Comparison of ENCODE assay signal across 8 cellular contexts in genomic region chr3:157248590-157249425, GRCh38.
DNase-seq lines count a peak whose midpoint lies in the region; ATAC-seq and TF ChIP-seq lines count a peak whose summit lies in the region.

No MANE protein-coding gene starts in this region.

- H3K9ac ChIP-seq in MM.1S (ENCODE audit: low read length) (no peak overlapping the region), mammary epithelial cell (ENCODE audit: insufficient read depth, low read length) (no peak overlapping the region)

- no peaks in the 10 kb centered on the region for H3F3A ChIP-seq in MM.1S (ENCODE audit: insufficient read depth, low read length)

- ATAC-seq in HG03095 (IDR thresholded peaks at IDR 0.05; ENCODE audit: unreplicated experiment) (no peak), HG03280 (IDR thresholded peaks at IDR 0.05; ENCODE audit: unreplicated experiment) (no peak)

- BruUV-seq in mammary epithelial cell (replicated peaks; lab: Mats Ljungman, UMichigan): no TSS peak

- dilution Hi-C loops in mammary epithelial cell (cut with HindIII; ENCODE audit: low sequenced_read_pairs): no loop called here

- in situ Hi-C loops in mammary epithelial cell (cut with MboI; ENCODE audit: low sequenced_read_pairs in 2 of 2): no loop called here

- H4K20me1 ChIP-seq in MM.1S (ENCODE audit: insufficient read depth, low read length): no peaks in the 10 kb centered on the region
- H4K20me1 ChIP-seq in mammary epithelial cell (ENCODE audit: insufficient read depth, low read length): no peaks in the 10 kb centered on the region

- POLR2A ChIA-PET in AG04449 (lab: Yijun Ruan, JAX): no interaction called here

- H3K36me3 ChIP-seq in MM.1S (replicated peaks; ENCODE audit: insufficient read depth, low read length): no peaks in the 10 kb centered on the region
- no peaks in the 10 kb centered on the region for H3K36me3 ChIP-seq in mammary epithelial cell (ENCODE audit: insufficient read depth, low read length)

- no peaks in the 10 kb centered on the region for H3K9me3 ChIP-seq in MM.1S (replicated peaks; ENCODE audit: insufficient read depth, low read length)
- no peaks in the 10 kb centered on the region for H3K9me3 ChIP-seq in mammary epithelial cell (replicated peaks; ENCODE audit: insufficient read depth, low read length)

- H3K4me1 ChIP-seq in MM.1S (ENCODE audit: low read length) (peaks cover 7% of the 10 kb centered on the region), mammary epithelial cell (ENCODE audit: insufficient read depth, low read length) (peaks cover 3% of the 10 kb centered on the region)

- H3K27me3 ChIP-seq in MM.1S (replicated peaks; ENCODE audit: insufficient read depth, low read length) (no peaks in the 10 kb centered on the region), mammary epithelial cell (ENCODE audit: insufficient read depth, low read length) (no peaks in the 10 kb centered on the region)

- H2AFZ ChIP-seq in MM.1S (ENCODE audit: low read length): peak overlapping the region; percentile 8; the same call in 1 of the 2 replicates
- no peak overlapping the region for H2AFZ ChIP-seq in mammary epithelial cell (ENCODE audit: low read depth, low read length)

- DNase-seq in AG04449 (ENCODE audit: low read depth, low spot score) (peak; percentile 51), MM.1S (peak; percentile 57), mammary epithelial cell (peak; percentile 84), kidney tubule cell (ENCODE audit: low spot score) (peak; percentile 76), NCI-H748 (lab: John Stamatoyannopoulos, UW; ENCODE audit: unreplicated experiment) (no peak)
- DNase-seq in activated naive CD4-positive, alpha-beta T cell (lab: John Stamatoyannopoulos, UW): no peak

- intact Hi-C loops in mammary epithelial cell (cut with micrococcal nuclease): no loop called here

- 38% methylated on average over 5 of the region's 5 CpGs for WGBS in mammary epithelial cell (ENCODE audit: low coverage, missing lambda C conversion rate)

- H3K79me2 ChIP-seq in MM.1S (ENCODE audit: low read length): no peaks in the 10 kb centered on the region
- no peaks in the 10 kb centered on the region for H3K79me2 ChIP-seq in mammary epithelial cell (ENCODE audit: insufficient read depth, low read length)

- no peaks in the 10 kb centered on the region for H3K9me2 ChIP-seq in MM.1S (replicated peaks; ENCODE audit: insufficient read depth, low read length)

- TF ChIP-seq CTCF in AG04449 (IDR thresholded peaks at IDR 0.05; ENCODE audit: insufficient read depth, low read length, missing control alignments) (no peak), MM.1S (IDR thresholded peaks at IDR 0.05; ENCODE audit: low read length) (no peak), mammary epithelial cell (conservative IDR thresholded peaks at IDR 0.05 in 1 of 2, IDR thresholded peaks at IDR 0.05 in 1 of 2; ENCODE audit: extremely low read depth in 1 of 2, insufficient read depth in 1 of 2, low read depth in 1 of 2, low read length in 2 of 2) (no peak)

- H3K4me3 ChIP-seq in AG04449 (ENCODE audit: low read depth, low read length) (no peak overlapping the region), MM.1S (ENCODE audit: low read length) (no peak overlapping the region), mammary epithelial cell (replicated peaks in 1 of 3; ENCODE audit: insufficient read depth in 1 of 3, low read depth in 2 of 3, low read length in 3 of 3) (no peak overlapping the region)

- H3K27ac ChIP-seq in MM.1S (ENCODE audit: low read length) (no peak overlapping the region), mammary epithelial cell (ENCODE audit: insufficient read depth, low read depth, low read length) (no peak overlapping the region)

- H3K4me2 ChIP-seq in MM.1S (ENCODE audit: low read depth, low read length) (peak overlapping the region; percentile 18; the same call in 1 of the 2 replicates), mammary epithelial cell (ENCODE audit: insufficient read depth, low read depth, low read length) (peak overlapping the region; percentile 45)

- CTCF ChIA-PET in AG04449 (lab: Yijun Ruan, JAX) (interaction anchor here (1.4 to 1.9 kb wide), 2 partner anchors 8 to 11 kb away, joined by 3 to 6 read pairs; no protein-coding TSS in a partner anchor), mammary epithelial cell (lab: Charles Lee; ENCODE audit: low non-redundant PET) (no interaction called here)

Comparison
In these comparisons a context has a peak if more than half of its experiments do, and no peak if none do; other contexts are left out.
1. DNase-seq: peak in AG04449 (single experiment), MM.1S (single experiment), mammary epithelial cell (single experiment) and kidney tubule cell (single experiment); none in activated naive CD4-positive, alpha-beta T cell (0 of 4) and NCI-H748 (single experiment).